In genomic region chr3:126956866-126957650, GRCh38 we compare ENCODE assay signal across 23 cellular contexts. TPM values are rescaled to one million over a fixed set of nuclear protein-coding genes. Genes with fewer than 3 reads are reported as not detected.
DNase-seq lines count a peak whose midpoint lies in the region; ATAC-seq and TF ChIP-seq lines count a peak whose summit lies in the region.
"Had no signal": no experiment of that assay in that cellular context is flagged by ENCODE, and none has a peak within 500 bp of the region (broad histone marks: within the 10 kb centered on the region; RNA-seq: fewer than 3 reads in every experiment).

No MANE protein-coding gene starts in this region.

- intact Hi-C loops in spleen (cut with DNase I; ENCODE audit: low total_unique reads) (no loop called here), Caco-2 (cut with micrococcal nuclease; ENCODE audit: unreplicated experiment) (no loop called here)

- no peak for TF ChIP-seq POLR2A in Peyer's patch (IDR thresholded peaks at IDR 0.05)
- TF ChIP-seq POLR2A in spleen (IDR thresholded peaks at IDR 0.05) = no peak

- H3K27ac ChIP-seq in Peyer's patch (no peak overlapping the region), spleen (no peak overlapping the region)
- H3K27ac ChIP-seq: 22Rv1, psoas muscle, thoracic aorta, WERI-Rb-1 had no signal

- H3K9me3 Mint-ChIP-seq in glutamatergic neuron (ENCODE audit: unreplicated experiment) (peaks cover 6% of the 10 kb centered on the region), Caco-2 (ENCODE audit: unreplicated experiment) (no peaks in the 10 kb centered on the region)
- H3K9me3 Mint-ChIP-seq: activated naive CD8-positive, alpha-beta T cell treated with anti-CD3 and anti-CD28 coated beads for 36 hours; brain; memory B cell; nephron progenitor cell had no signal

- H3K4me3 ChIP-seq in Peyer's patch (no peak overlapping the region), spleen (no peak overlapping the region), Caco-2 (ENCODE audit: low read depth, low read length) (no peak overlapping the region)
- H3K4me3 ChIP-seq: psoas muscle, thoracic aorta had no signal

- no peak for ATAC-seq in HG03139 (IDR thresholded peaks at IDR 0.05; ENCODE audit: unreplicated experiment)
- ATAC-seq: psoas muscle, T-helper 17 cell had no signal

- no peaks in the 10 kb centered on the region for H3K36me3 ChIP-seq in Peyer's patch
- peaks cover 0 to 11% (median 0%) of the 10 kb centered on the region in 6 donors for H3K36me3 ChIP-seq in spleen
- no peaks in the 10 kb centered on the region; the same call in 1 of the 2 replicates for H3K36me3 ChIP-seq in Caco-2 (ENCODE audit: control insufficient read depth, insufficient read depth, low read length)
- H3K36me3 ChIP-seq: thoracic aorta had no signal

- POLR2A ChIA-PET in Caco-2 (lab: Charles Lee) = no interaction called here

- DNase-seq in DMS 273 (lab: John Stamatoyannopoulos, UW; ENCODE audit: unreplicated experiment) (peak; percentile 75), DMS 273 treated with DMSO at 0.1 percent for 48 hours (lab: John Stamatoyannopoulos, UW) (no peak), Peyer's patch (peak in 2 of 3 donors; percentile 39 to 46), glutamatergic neuron (peak; percentile 27), spleen (peak; percentile 77), Caco-2 (no peak)
- DNase-seq in activated CD4-positive, alpha-beta T cell treated with anti-CD3 and anti-CD28 coated beads, Interleukin-2, amount 50 U/mL, for 4 hours = no peak
- DNase-seq: activated CD8-positive, alpha-beta memory T cell treated with anti-CD3 and anti-CD28 coated beads for 24 hours; activated naive CD8-positive, alpha-beta T cell treated with anti-CD3 and anti-CD28 coated beads for 36 hours; dermis blood vessel endothelial cell; erythroblast; NCI-H446 treated with DMSO at 0.1 percent for 48 hours; nephron progenitor cell; Right ventricle myocardium superior; stimulated activated CD4-positive, alpha-beta T cell treated with anti-CD3 and anti-CD28 coated beads, Interleukin-12 subunit alpha, Interleukin-12 subunit beta, amount 100 ng/mL, for 4 hours; T-helper 17 cell; WERI-Rb-1 had no signal

- H3K4me1 Mint-ChIP-seq in glutamatergic neuron (ENCODE audit: low read depth, unreplicated experiment) = peaks cover 13% of the 10 kb centered on the region
- peaks cover 7% of the 10 kb centered on the region for H3K4me1 Mint-ChIP-seq in Caco-2 (ENCODE audit: low read depth, unreplicated experiment)

- TF ChIP-seq CTCF in Peyer's patch (IDR thresholded peaks at IDR 0.05) = no peak
- no peak for TF ChIP-seq CTCF in glutamatergic neuron (IDR thresholded peaks at IDR 0.05; ENCODE audit: partially characterized antibody, unreplicated experiment)
- TF ChIP-seq CTCF in spleen (IDR thresholded peaks at IDR 0.05 in 8 of 11, conservative IDR thresholded peaks at IDR 0.05 in 3 of 11) = no peak
- TF ChIP-seq CTCF in Caco-2 (IDR thresholded peaks at IDR 0.05; ENCODE audit: insufficient read depth in 1 of 2, low read depth in 1 of 2, low read length in 1 of 2, severe bottlenecking in 1 of 2, unreplicated experiment in 1 of 2) = no peak

- H3K9me3 ChIP-seq in Peyer's patch = no peaks in the 10 kb centered on the region
- H3K9me3 ChIP-seq in spleen = no peaks in the 10 kb centered on the region
- no peaks in the 10 kb centered on the region for H3K9me3 ChIP-seq in Caco-2
- H3K9me3 ChIP-seq: psoas muscle, thoracic aorta had no signal

- WGBS in spleen, 5 donors = 81 to 87% (median 84%) methylated on average over 15 to 23 of the region's 23 CpGs

- H3K27me3 Mint-ChIP-seq in glutamatergic neuron (ENCODE audit: unreplicated experiment) (peaks cover 11% of the 10 kb centered on the region), Caco-2 (ENCODE audit: insufficient read depth, unreplicated experiment) (no peaks in the 10 kb centered on the region)
- H3K27me3 Mint-ChIP-seq: activated naive CD8-positive, alpha-beta T cell treated with anti-CD3 and anti-CD28 coated beads for 36 hours; memory B cell; T-helper 17 cell had no signal

- CTCF ChIA-PET in Caco-2 (lab: Charles Lee) = no interaction called here

- no peak overlapping the region for H3K27ac Mint-ChIP-seq in glutamatergic neuron (ENCODE audit: unreplicated experiment)
- H3K27ac Mint-ChIP-seq in Caco-2 (ENCODE audit: unreplicated experiment) = no peak overlapping the region
- H3K27ac Mint-ChIP-seq: activated naive CD8-positive, alpha-beta T cell treated with anti-CD3 and anti-CD28 coated beads for 36 hours; memory B cell; T-helper 17 cell had no signal

- H3K4me1 ChIP-seq in Peyer's patch (no peaks in the 10 kb centered on the region), spleen (peaks cover 9 to 60% (median 37%) of the 10 kb centered on the region in 6 donors), Caco-2 (no peaks in the 10 kb centered on the region)

- H3K36me3 Mint-ChIP-seq in glutamatergic neuron (ENCODE audit: unreplicated experiment) (no peaks in the 10 kb centered on the region), Caco-2 (ENCODE audit: insufficient read depth, unreplicated experiment) (peaks cover 5% of the 10 kb centered on the region)
- H3K36me3 Mint-ChIP-seq: activated naive CD8-positive, alpha-beta T cell treated with anti-CD3 and anti-CD28 coated beads for 36 hours; brain had no signal

- H3K4me3 Mint-ChIP-seq in glutamatergic neuron (ENCODE audit: unreplicated experiment) = no peak overlapping the region
- H3K4me3 Mint-ChIP-seq in Caco-2 (ENCODE audit: unreplicated experiment) = no peak overlapping the region
- H3K4me3 Mint-ChIP-seq: activated naive CD8-positive, alpha-beta T cell treated with anti-CD3 and anti-CD28 coated beads for 36 hours; brain; memory B cell; nephron progenitor cell; T-helper 17 cell had no signal

- H3K27me3 ChIP-seq in Peyer's patch (no peaks in the 10 kb centered on the region), spleen (replicated peaks in 1 of 7) (no peaks in the 10 kb centered on the region), Caco-2 (replicated peaks; ENCODE audit: control insufficient read depth, insufficient read depth, low read length) (no peaks in the 10 kb centered on the region)

- no TSS peak for BruUV-seq in Caco-2 (replicated peaks; lab: Mats Ljungman, UMichigan)

RNA-seq across cellular contexts. Expression of gene PLXNA1, which starts 25.9 kb away (rescaled TPM):
- total RNA-seq in Peyer's patch (10 to 100 TPM; 30.1 to 54.5 (median 44.6) TPM), glutamatergic neuron (ENCODE audit: unreplicated experiment) (110 TPM), spleen (10 to 100 TPM; 27.8 to 47.6 (median 41.4) TPM), Caco-2 (2022) (92.4 and 95.1 TPM in 2 replicates)
- 10 to 100 TPM in 1 of 3 donors, 1 to 10 TPM in 2; 3.7 to 11.9 (median 3.8) TPM for polyA plus RNA-seq in spleen

Comparison
In these comparisons a context has a peak if more than half of its experiments do, and no peak if none do; other contexts are left out.
1. DNase-seq: peak in DMS 273 (single experiment), Peyer's patch (2 of 3), glutamatergic neuron (single experiment) and spleen (single experiment); none in DMS 273 treated with DMSO at 0.1 percent for 48 hours (single experiment), activated CD4-positive, alpha-beta T cell treated with anti-CD3 and anti-CD28 coated beads, Interleukin-2, amount 50 U/mL, for 4 hours (0 of 2) and Caco-2 (0 of 2).